20 cellular contexts compared by ENCODE assay signal in genomic region chr6:114287461-114287860, GRCh38. TPM values are rescaled to one million over a fixed set of nuclear protein-coding genes. Genes with fewer than 3 reads are reported as not detected.
"Had no signal": no experiment of that assay in that cellular context is flagged by ENCODE, and none has a peak within 500 bp of the region (broad histone marks: within the 10 kb centered on the region; RNA-seq: fewer than 3 reads in every experiment).

No MANE protein-coding gene starts in this region.

- H3K4me1 Mint-ChIP-seq: central memory CD8-positive, alpha-beta T cell; immature natural killer cell; natural killer cell; stimulated activated effector memory CD8-positive, alpha-beta T cell treated with anti-CD3 and anti-CD28 coated beads, Interleukin-12 subunit alpha, Interleukin-12 subunit beta, amount 100 ng/mL, for 72 hours had no signal

- H3K36me3 Mint-ChIP-seq: immature natural killer cell; natural killer cell; stimulated activated effector memory CD8-positive, alpha-beta T cell treated with anti-CD3 and anti-CD28 coated beads, Interleukin-12 subunit alpha, Interleukin-12 subunit beta, amount 100 ng/mL, for 72 hours had no signal

- H3K27ac ChIP-seq: esophagus squamous epithelium, gastroesophageal sphincter, left ventricle myocardium inferior, right atrium auricular region, thoracic aorta, transverse colon had no signal

- H3K4me3 Mint-ChIP-seq: central memory CD8-positive, alpha-beta T cell; dendritic cell treated with granulocyte-macrophage colony-stimulating factor and Interleukin-4, amounts not matched to agents 40 ng/mL and 50 ng/mL, for 4 days; immature natural killer cell; natural killer cell; neural crest cell; stimulated activated effector memory CD8-positive, alpha-beta T cell treated with anti-CD3 and anti-CD28 coated beads, Interleukin-12 subunit alpha, Interleukin-12 subunit beta, amount 100 ng/mL, for 72 hours had no signal

- ATAC-seq: gastroesophageal sphincter; left cardiac atrium; natural killer cell; stimulated activated effector memory CD8-positive, alpha-beta T cell treated with anti-CD3 and anti-CD28 coated beads, Interleukin-12 subunit alpha, Interleukin-12 subunit beta, amount 100 ng/mL, for 72 hours; stimulated activated naive CD8-positive, alpha-beta T cell treated with anti-CD3 and anti-CD28 coated beads, Interleukin-15, Interleukin-2, amounts not matched to agents 100 U/mL and 50 U/mL, for 24 hours had no signal

- H3K27ac Mint-ChIP-seq: dendritic cell treated with granulocyte-macrophage colony-stimulating factor and Interleukin-4, amounts not matched to agents 40 ng/mL and 50 ng/mL, for 4 days; immature natural killer cell; natural killer cell; stimulated activated effector memory CD8-positive, alpha-beta T cell treated with anti-CD3 and anti-CD28 coated beads, Interleukin-12 subunit alpha, Interleukin-12 subunit beta, amount 100 ng/mL, for 72 hours had no signal

- DNase-seq: esophagus squamous epithelium; foreskin fibroblast; immature natural killer cell; left cardiac atrium; left ventricle myocardium inferior; natural killer cell; small intestine; stimulated activated CD4-positive, alpha-beta T cell treated with anti-CD3 and anti-CD28 coated beads, Interleukin-2, amount 100 ng/mL, for 48 hours; stimulated activated CD8-positive, alpha-beta memory T cell treated with anti-CD3 and anti-CD28 coated beads, Interleukin-4, amount 100 ng/mL, for 48 hours; stimulated activated naive CD8-positive, alpha-beta T cell treated with anti-CD3 and anti-CD28 coated beads, Interleukin-15, Interleukin-2, amounts not matched to agents 100 U/mL and 50 U/mL, for 24 hours; transverse colon had no signal

- H3K9me3 Mint-ChIP-seq: central memory CD8-positive, alpha-beta T cell; dendritic cell treated with granulocyte-macrophage colony-stimulating factor and Interleukin-4, amounts not matched to agents 40 ng/mL and 50 ng/mL, for 4 days; neural crest cell had no signal

- H3K27me3 ChIP-seq: esophagus squamous epithelium, gastroesophageal sphincter, right atrium auricular region, transverse colon had no signal

- H3K4me3 ChIP-seq: esophagus squamous epithelium, gastroesophageal sphincter, left ventricle myocardium inferior, lung, right atrium auricular region, thoracic aorta, transverse colon had no signal

- H3K27me3 Mint-ChIP-seq: central memory CD8-positive, alpha-beta T cell; dendritic cell treated with granulocyte-macrophage colony-stimulating factor and Interleukin-4, amounts not matched to agents 40 ng/mL and 50 ng/mL, for 4 days had no signal

RNA-seq across cellular contexts. Expression of gene HS3ST5, which starts 55.4 kb away (rescaled TPM):
- total RNA-seq: esophagus squamous epithelium, left cardiac atrium, left ventricle myocardium inferior, natural killer cell, posterior vena cava, right atrium auricular region, thoracic aorta had no signal
